In the genomic region with DNA sequence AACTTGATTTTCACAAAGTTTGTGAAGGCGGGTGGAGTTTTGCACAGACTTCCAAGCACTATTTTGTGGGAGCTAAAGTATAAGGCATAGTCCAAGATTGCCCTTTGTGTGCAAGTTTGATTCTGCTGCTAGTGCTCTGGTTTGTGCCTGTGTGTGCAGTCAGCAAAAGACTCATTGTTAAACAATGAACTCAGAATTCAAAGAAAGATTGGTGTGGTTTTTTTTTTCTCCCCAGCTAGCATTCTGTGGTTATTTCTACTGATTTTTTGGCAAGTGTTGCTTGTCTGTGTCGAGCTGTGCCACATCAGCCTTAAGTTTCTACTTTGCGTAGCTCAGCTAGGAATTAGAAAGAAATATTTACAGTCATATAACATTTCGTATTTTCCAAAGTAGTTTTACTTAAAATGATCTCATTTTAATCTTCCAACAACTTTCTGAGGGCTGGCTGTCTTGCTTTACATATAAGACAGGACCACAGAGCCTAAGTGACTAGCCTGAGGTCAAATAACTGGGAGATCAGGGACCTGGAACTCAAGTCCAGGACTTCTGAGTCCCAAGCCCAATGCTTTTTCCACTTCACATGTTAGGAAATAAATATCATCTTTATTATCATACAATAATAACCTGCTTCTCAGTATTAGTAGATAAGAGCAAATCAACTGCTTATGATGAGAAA, we compare ENCODE assay signal across 8 cellular contexts.
DNase-seq lines count a peak whose midpoint lies in the region; ATAC-seq and TF ChIP-seq lines count a peak whose summit lies in the region.

No MANE protein-coding gene starts in this region.

- no peaks in the 10 kb centered on the region for H3K27me3 Mint-ChIP-seq in activated CD4-positive, alpha-beta T cell treated with anti-CD3 and anti-CD28 coated beads, Interleukin-2, amount 10 ng/mL, durations not matched to agents 24 days and 14 days
- H3K27me3 Mint-ChIP-seq in T-cell = no peaks in the 10 kb centered on the region

- peak; percentile 55 to 90 (median 72) for ATAC-seq in T-cell (replicated peaks in 1 of 4)
- peak; percentile 79 for ATAC-seq in stimulated activated naive CD8-positive, alpha-beta T cell treated with anti-CD3 and anti-CD28 coated beads, Interleukin-15, Interleukin-2, amounts not matched to agents 100 U/mL and 50 U/mL, for 24 hours

- H3K4me3 ChIP-seq in fibroblast of villous mesenchyme (ENCODE audit: low read depth, low read length) = no peak overlapping the region

- no peak for TF ChIP-seq CTCF in fibroblast of villous mesenchyme (IDR thresholded peaks at IDR 0.05; ENCODE audit: insufficient read depth, low read depth, low read length)

- intact Hi-C loops in activated CD4-positive, alpha-beta T cell treated with anti-CD3 and anti-CD28 coated beads, Interleukin-2, amount 10 ng/mL, durations not matched to agents 24 days and 14 days (cut with micrococcal nuclease) = loop anchor here (2.0 kb wide), 1 partner anchor 18 kb away; no protein-coding TSS in a partner anchor

- POLR2A ChIA-PET in T-cell (lab: Charles Lee) = interaction anchor here (0.6 to 0.8 kb wide), 3 partner anchors 41 to 443 kb away, joined by 3 to 4 read pairs (median 3); no protein-coding TSS in a partner anchor

- peaks cover 70% of the 10 kb centered on the region for H3K4me1 Mint-ChIP-seq in activated CD4-positive, alpha-beta T cell treated with anti-CD3 and anti-CD28 coated beads, Interleukin-2, amount 10 ng/mL, durations not matched to agents 24 days and 14 days
- H3K4me1 Mint-ChIP-seq in T-cell = peaks cover 71 to 76% (median 75%) of the 10 kb centered on the region in 3 donors

- peaks cover 27% of the 10 kb centered on the region for H3K36me3 Mint-ChIP-seq in activated CD4-positive, alpha-beta T cell treated with anti-CD3 and anti-CD28 coated beads, Interleukin-2, amount 10 ng/mL, durations not matched to agents 24 days and 14 days (ENCODE audit: low read depth)
- peaks cover 21% of the 10 kb centered on the region for H3K36me3 Mint-ChIP-seq in T-cell

- H3K9me3 Mint-ChIP-seq in activated CD4-positive, alpha-beta T cell treated with anti-CD3 and anti-CD28 coated beads, Interleukin-2, amount 10 ng/mL, durations not matched to agents 24 days and 14 days = peaks cover 7% of the 10 kb centered on the region
- no peaks in the 10 kb centered on the region for H3K9me3 Mint-ChIP-seq in T-cell

- DNase-seq in activated CD4-positive, alpha-beta T cell treated with anti-CD3 and anti-CD28 coated beads, Interleukin-2, amount 10 ng/mL, durations not matched to agents 24 days and 14 days = peak; percentile 77
- no peak for DNase-seq in activated CD4-positive, alpha-beta T cell treated with anti-CD3 and anti-CD28 coated beads for 4 hours
- DNase-seq in T-cell (peak in 1 of 34 experiments; percentile 2), fibroblast of villous mesenchyme (ENCODE audit: low read depth) (peak; percentile 78), ecto neural progenitor cell (ENCODE audit: low spot score) (no peak), COLO668 (lab: John Stamatoyannopoulos, UW; ENCODE audit: unreplicated experiment) (no peak), midbrain (lab: John Stamatoyannopoulos, UW) (no peak)
- DNase-seq in stimulated activated naive CD8-positive, alpha-beta T cell treated with anti-CD3 and anti-CD28 coated beads, Interleukin-15, Interleukin-2, amounts not matched to agents 100 U/mL and 50 U/mL, for 24 hours = no peak

- peak overlapping the region; percentile 25 for H3K4me3 Mint-ChIP-seq in activated CD4-positive, alpha-beta T cell treated with anti-CD3 and anti-CD28 coated beads, Interleukin-2, amount 10 ng/mL, durations not matched to agents 24 days and 14 days
- peak overlapping the region; percentile 4 to 47 (median 32) for H3K4me3 Mint-ChIP-seq in T-cell

- CTCF ChIA-PET in T-cell (lab: Charles Lee) = interaction anchor here (0.6 kb wide), 2 partner anchors 12 to 262 kb away, joined by 3 to 4 read pairs; no protein-coding TSS in a partner anchor

- H3K27ac Mint-ChIP-seq in activated CD4-positive, alpha-beta T cell treated with anti-CD3 and anti-CD28 coated beads, Interleukin-2, amount 10 ng/mL, durations not matched to agents 24 days and 14 days = peak overlapping the region; percentile 75
- peak overlapping the region; percentile 45 to 70 for H3K27ac Mint-ChIP-seq in T-cell

Comparison
In these comparisons a context has a peak if more than half of its experiments do, and no peak if none do; other contexts are left out.
1. DNase-seq: peak in activated CD4-positive, alpha-beta T cell treated with anti-CD3 and anti-CD28 coated beads, Interleukin-2, amount 10 ng/mL, durations not matched to agents 24 days and 14 days (single experiment) and fibroblast of villous mesenchyme (single experiment); none in activated CD4-positive, alpha-beta T cell treated with anti-CD3 and anti-CD28 coated beads for 4 hours (0 of 2), stimulated activated naive CD8-positive, alpha-beta T cell treated with anti-CD3 and anti-CD28 coated beads, Interleukin-15, Interleukin-2, amounts not matched to agents 100 U/mL and 50 U/mL, for 24 hours (single experiment), ecto neural progenitor cell (single experiment), COLO668 (single experiment) and midbrain (single experiment).